In the genomic region with DNA sequence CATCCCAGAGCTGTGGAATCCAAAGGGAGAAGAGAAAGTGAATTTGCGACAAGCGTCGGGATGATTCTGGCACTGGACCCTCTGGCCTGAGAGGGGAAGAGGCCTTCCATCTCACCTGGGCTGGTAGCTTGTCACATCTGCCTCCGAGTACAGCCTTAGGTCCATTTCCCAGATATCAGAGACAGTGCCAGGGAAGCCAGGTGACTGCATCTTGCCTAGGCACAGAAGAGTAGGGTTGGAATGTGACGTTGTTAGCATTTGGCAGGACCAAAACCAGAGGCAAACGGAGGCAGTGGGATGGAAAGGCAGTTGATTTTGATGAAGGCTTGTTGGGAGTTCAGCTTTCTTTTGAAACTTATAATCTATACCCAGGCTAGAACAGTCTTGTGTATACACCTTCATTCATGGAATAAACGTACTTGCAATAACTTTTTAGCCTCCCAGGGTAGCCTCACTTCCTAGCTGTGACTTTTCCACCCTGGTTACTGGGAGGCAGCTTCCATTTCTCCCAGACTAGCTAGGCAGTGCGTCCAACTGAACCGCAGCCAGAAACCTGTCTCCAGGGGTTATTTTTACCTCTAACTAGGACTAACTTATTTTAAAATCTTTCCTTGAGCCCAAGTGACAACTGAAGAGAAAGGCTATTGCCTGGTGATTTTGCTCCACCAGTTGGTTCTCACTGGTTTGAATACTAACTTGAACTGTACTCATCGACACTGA, we compare ENCODE assay signal across 21 cellular contexts. TPM values are rescaled to one million over a fixed set of nuclear protein-coding genes. Genes with fewer than 3 reads are reported as not detected.
A peak's percentile ranks its signal among the peaks of the same experiment; 100 is the strongest.
DNase-seq lines count a peak whose midpoint lies in the region; ATAC-seq lines count a peak whose summit lies in the region.
"Had no signal": no experiment of that assay in that cellular context is flagged by ENCODE, and none has a peak within 500 bp of the region (broad histone marks: within the 10 kb centered on the region; RNA-seq: fewer than 3 reads in every experiment).

No MANE protein-coding gene starts in this region.

- H3K9me3 ChIP-seq in GM23248 (ENCODE audit: low read depth) (no peaks in the 10 kb centered on the region), duodenal mucosa (ENCODE audit: control insufficient read depth in 1 of 2, low read length in 2 of 2) (no peaks in the 10 kb centered on the region), iPS-20b (ENCODE audit: insufficient read depth, low read depth, low read length) (no peaks in the 10 kb centered on the region), skeletal muscle tissue (ENCODE audit: control insufficient read depth in 3 of 3, low read length in 3 of 3) (no peaks in the 10 kb centered on the region)
- H3K9me3 ChIP-seq: pancreas, stomach had no signal

- peaks cover 32% of the 10 kb centered on the region for H3K27me3 Mint-ChIP-seq in activated T-helper 1 cell treated with anti-CD3 and anti-CD28 coated beads, Interleukin-12 subunit alpha, Interleukin-12 subunit beta, Interleukin-2, Interleukin-4 antibody, amounts not matched to agents 30 ng/mL and 10 ng/mL and 1 ng/mL, durations not matched to agents 14 hours and 24 hours and 36 hours (ENCODE audit: insufficient read depth)

- in situ Hi-C loops in GM23248 (cut with MboI): no loop called here

- peak overlapping the region; percentile 65 for H3K4me2 ChIP-seq in GM23248 (ENCODE audit: unreplicated experiment)

- H3K4me1 ChIP-seq in GM23248 (ENCODE audit: insufficient read depth) (no peaks in the 10 kb centered on the region), duodenal mucosa (ENCODE audit: control insufficient read depth in 1 of 2, insufficient read depth in 2 of 2, low read length in 2 of 2) (no peaks in the 10 kb centered on the region), iPS-20b (ENCODE audit: insufficient read depth, low read length) (peaks cover 17% of the 10 kb centered on the region; the same call in 1 of the 2 replicates), skeletal muscle tissue (ENCODE audit: control insufficient read depth in 3 of 3, insufficient read depth in 3 of 3, low read length in 3 of 3) (peaks cover 14 to 22% (median 17%) of the 10 kb centered on the region in 3 donors)

- no peaks in the 10 kb centered on the region for H4K20me1 ChIP-seq in GM23248 (ENCODE audit: insufficient read depth)

- ATAC-seq in HG03565 (IDR thresholded peaks at IDR 0.05; ENCODE audit: unreplicated experiment): no peak
- ATAC-seq: pancreas had no signal

- H3K27ac Mint-ChIP-seq in activated T-helper 1 cell treated with anti-CD3 and anti-CD28 coated beads, Interleukin-12 subunit alpha, Interleukin-12 subunit beta, Interleukin-2, Interleukin-4 antibody, amounts not matched to agents 30 ng/mL and 10 ng/mL and 1 ng/mL, durations not matched to agents 14 hours and 24 hours and 36 hours: no peak overlapping the region
- H3K27ac Mint-ChIP-seq: activated naive CD8-positive, alpha-beta T cell; CD4-positive, alpha-beta T cell; dendritic cell treated with granulocyte-macrophage colony-stimulating factor and Interleukin-4, amounts not matched to agents 40 ng/mL and 50 ng/mL, for 4 days had no signal

- no peaks in the 10 kb centered on the region for H3K4me1 Mint-ChIP-seq in activated T-helper 1 cell treated with anti-CD3 and anti-CD28 coated beads, Interleukin-12 subunit alpha, Interleukin-12 subunit beta, Interleukin-2, Interleukin-4 antibody, amounts not matched to agents 30 ng/mL and 10 ng/mL and 1 ng/mL, durations not matched to agents 14 hours and 24 hours and 36 hours (ENCODE audit: low read depth)

- H3K9me2 ChIP-seq in GM23248 (ENCODE audit: insufficient read depth): no peaks in the 10 kb centered on the region

- 74 to 75% methylated on average over 10 of the region's 10 CpGs for WGBS in GM23248 (ENCODE audit: low coverage in 1 of 2, low lambda C conversion rate in 2 of 2, missing lambda C conversion rate in 2 of 2), 2 experiments

- no peak overlapping the region for H3K4me3 Mint-ChIP-seq in activated T-helper 1 cell treated with anti-CD3 and anti-CD28 coated beads, Interleukin-12 subunit alpha, Interleukin-12 subunit beta, Interleukin-2, Interleukin-4 antibody, amounts not matched to agents 30 ng/mL and 10 ng/mL and 1 ng/mL, durations not matched to agents 14 hours and 24 hours and 36 hours
- H3K4me3 Mint-ChIP-seq: activated naive CD8-positive, alpha-beta T cell; CD4-positive, alpha-beta T cell had no signal

- H3K9ac ChIP-seq in GM23248 (no peak overlapping the region), duodenal mucosa (ENCODE audit: low read depth in 1 of 2, low read length in 2 of 2) (no peak overlapping the region), iPS-20b (ENCODE audit: low read depth, low read length) (no peak overlapping the region), skeletal muscle tissue (ENCODE audit: low read depth in 1 of 3, low read length in 3 of 3) (peak overlapping the region in 1 of 3 donors; percentile 57)

- H3K36me3 ChIP-seq in GM23248 (ENCODE audit: low read depth): no peaks in the 10 kb centered on the region
- no peaks in the 10 kb centered on the region for H3K36me3 ChIP-seq in duodenal mucosa (ENCODE audit: control insufficient read depth in 1 of 2, insufficient read depth in 2 of 2, low read length in 2 of 2)
- H3K36me3 ChIP-seq in iPS-20b (ENCODE audit: insufficient read depth, low read depth, low read length): no peaks in the 10 kb centered on the region
- H3K36me3 ChIP-seq in skeletal muscle tissue (ENCODE audit: control insufficient read depth in 3 of 3, insufficient read depth in 3 of 3, low read length in 3 of 3): no peaks in the 10 kb centered on the region
- H3K36me3 ChIP-seq: brain microvascular endothelial cell, pancreas, stomach had no signal

- no peaks in the 10 kb centered on the region for H3K36me3 Mint-ChIP-seq in activated T-helper 1 cell treated with anti-CD3 and anti-CD28 coated beads, Interleukin-12 subunit alpha, Interleukin-12 subunit beta, Interleukin-2, Interleukin-4 antibody, amounts not matched to agents 30 ng/mL and 10 ng/mL and 1 ng/mL, durations not matched to agents 14 hours and 24 hours and 36 hours (ENCODE audit: low read depth)
- H3K36me3 Mint-ChIP-seq: activated naive CD8-positive, alpha-beta T cell had no signal

- no peaks in the 10 kb centered on the region for H3K79me2 ChIP-seq in GM23248 (ENCODE audit: insufficient read depth)

- H2AFZ ChIP-seq in GM23248: peak overlapping the region; percentile 58; the same call in 1 of the 2 replicates

- H3F3A ChIP-seq in GM23248 (ENCODE audit: insufficient read depth): no peaks in the 10 kb centered on the region

- H3K4me3 ChIP-seq in GM23248: no peak overlapping the region; the same call in 1 of the 2 replicates
- peak overlapping the region; percentile 6 to 51 for H3K4me3 ChIP-seq in duodenal mucosa (ENCODE audit: low read depth in 1 of 2, low read length in 2 of 2)
- H3K4me3 ChIP-seq in iPS-20b (ENCODE audit: low read length): peak overlapping the region; percentile 51; the same call in 1 of the 2 replicates
- peak overlapping the region; percentile 9 to 56 (median 56) for H3K4me3 ChIP-seq in skeletal muscle tissue (ENCODE audit: low read length in 3 of 3)

- H3K27ac ChIP-seq in GM23248 (no peak overlapping the region), duodenal mucosa (ENCODE audit: low read depth, low read length) (no peak overlapping the region), iPS-20b (ENCODE audit: low read length) (no peak overlapping the region), skeletal muscle tissue (ENCODE audit: low read depth, low read length) (no peak overlapping the region)
- H3K27ac ChIP-seq: brain microvascular endothelial cell, pancreas had no signal

- no peaks in the 10 kb centered on the region for H3K9me3 Mint-ChIP-seq in activated T-helper 1 cell treated with anti-CD3 and anti-CD28 coated beads, Interleukin-12 subunit alpha, Interleukin-12 subunit beta, Interleukin-2, Interleukin-4 antibody, amounts not matched to agents 30 ng/mL and 10 ng/mL and 1 ng/mL, durations not matched to agents 14 hours and 24 hours and 36 hours
- H3K9me3 Mint-ChIP-seq: CD4-positive, alpha-beta T cell; dendritic cell treated with granulocyte-macrophage colony-stimulating factor and Interleukin-4, amounts not matched to agents 40 ng/mL and 50 ng/mL, for 4 days had no signal

- H3K27me3 ChIP-seq in GM23248 (replicated peaks; ENCODE audit: insufficient read depth) (no peaks in the 10 kb centered on the region), duodenal mucosa (ENCODE audit: control insufficient read depth in 1 of 2, insufficient read depth in 2 of 2, low read length in 2 of 2) (peaks cover 27 to 36% of the 10 kb centered on the region in 2 donors), iPS-20b (ENCODE audit: insufficient read depth, low read length) (peaks cover 66% of the 10 kb centered on the region), skeletal muscle tissue (ENCODE audit: control insufficient read depth in 3 of 3, insufficient read depth in 3 of 3, low read length in 3 of 3) (peaks cover 10 to 22% (median 10%) of the 10 kb centered on the region in 3 donors)
- H3K27me3 ChIP-seq: brain microvascular endothelial cell, pancreas had no signal

- no peak for DNase-seq in GM23248
- DNase-seq in NCI-H226: no peak
- DNase-seq in RKO (ENCODE audit: low spot score): no peak
- DNase-seq in activated T-helper 1 cell treated with anti-CD3 and anti-CD28 coated beads, Interleukin-12 subunit alpha, Interleukin-12 subunit beta, Interleukin-2, Interleukin-4 antibody, amounts not matched to agents 30 ng/mL and 10 ng/mL and 1 ng/mL, durations not matched to agents 14 hours and 24 hours and 36 hours (ENCODE audit: low spot score): no peak
- DNase-seq: activated CD4-positive, alpha-beta T cell treated with anti-CD3 and anti-CD28 coated beads for 1 hour; brain microvascular endothelial cell; CD4-positive, alpha-beta T cell; foreskin melanocyte; KBM-7; NCI-H2029; NCI-H446 treated with DMSO at 0.1 percent for 48 hours; pancreas; stimulated activated CD4-positive, alpha-beta T cell treated with anti-CD3 and anti-CD28 coated beads, Interleukin-4, amount 100 ng/mL, for 1 hour; stomach; T-helper 9 cell had no signal

- intact Hi-C loops in activated T-helper 1 cell treated with anti-CD3 and anti-CD28 coated beads, Interleukin-12 subunit alpha, Interleukin-12 subunit beta, Interleukin-2, Interleukin-4 antibody, amounts not matched to agents 30 ng/mL and 10 ng/mL and 1 ng/mL, durations not matched to agents 14 hours and 24 hours and 36 hours (cut with micrococcal nuclease): no loop called here

RNA-seq across cellular contexts. Expression of gene SOD3, which starts 5.9 kb away (rescaled TPM):
- total RNA-seq in GM23248 (2014; rRNA removed; shearing (Covaris generic)): 3.8 and 8.2 TPM in 2 replicates
- polyA plus RNA-seq in GM23248 (2016; fragmentation: Nextera tagmentation; extraction: Ambion mirVana): 9.2 and 10.1 TPM in 2 replicates
- 13.6 TPM for total RNA-seq in skeletal muscle tissue
- not detected in 2 replicates for total RNA-seq in activated T-helper 1 cell treated with anti-CD3 and anti-CD28 coated beads, Interleukin-12 subunit alpha, Interleukin-12 subunit beta, Interleukin-2, Interleukin-4 antibody, amounts not matched to agents 30 ng/mL and 10 ng/mL and 1 ng/mL, durations not matched to agents 14 hours and 24 hours and 36 hours
- total RNA-seq: CD4-positive, alpha-beta T cell had no signal
